In the genomic region with DNA sequence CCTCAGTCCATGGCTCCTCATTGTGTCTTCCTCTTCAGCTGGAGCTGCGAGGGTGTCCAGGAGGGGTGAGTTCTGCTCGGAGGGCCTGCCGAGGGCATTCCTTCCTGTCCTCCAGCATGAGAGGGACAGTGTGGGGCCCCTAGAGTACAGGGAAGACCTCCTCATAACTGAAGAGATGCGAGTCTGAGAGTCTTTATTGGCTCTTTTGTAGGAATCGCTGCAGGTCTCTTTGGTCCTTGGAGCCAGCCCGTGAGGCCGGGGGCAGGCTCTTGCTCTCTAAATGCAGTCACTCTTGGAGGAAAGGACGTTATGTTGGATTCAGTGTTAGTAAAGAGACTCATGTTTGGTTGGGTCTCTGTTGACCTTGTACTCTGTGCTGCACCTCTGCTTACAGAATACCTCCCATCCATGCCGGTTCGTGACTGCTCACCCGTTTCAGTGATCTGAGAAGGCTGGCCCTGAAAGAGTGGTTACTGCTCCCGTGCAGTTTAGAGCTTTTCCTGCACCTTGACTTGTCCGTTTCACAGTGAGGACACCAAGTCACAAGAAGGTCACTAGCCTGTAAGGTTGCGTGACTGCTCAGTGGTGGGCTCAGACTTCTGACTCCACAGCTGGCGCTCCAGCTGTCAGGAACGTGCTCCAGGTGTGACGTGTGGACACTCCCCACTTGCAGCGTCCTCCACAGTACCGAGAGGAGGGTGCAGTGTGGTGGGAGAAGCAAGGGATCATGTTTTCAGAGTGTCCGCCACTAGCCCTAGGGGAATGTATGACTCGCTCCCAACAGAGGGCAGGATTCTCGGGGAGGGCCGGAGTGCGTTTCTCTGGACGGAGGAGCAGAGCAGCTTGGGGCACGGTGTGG, we compare ENCODE assay signal across 29 cellular contexts.
"Had no signal": no experiment of that assay in that cellular context is flagged by ENCODE, and none has a peak within 500 bp of the region (broad histone marks: within the 10 kb centered on the region; RNA-seq: fewer than 3 reads in every experiment).

No MANE protein-coding gene starts in this region.

- H3K9me3 Mint-ChIP-seq: activated T-cell treated with anti-CD3 and anti-CD28 coated beads, Interleukin-2, amount 50 U/mL, for 4 hours; activated T-helper 2 cell treated with anti-CD3 and anti-CD28 coated beads, Interferon-gamma antibody, Interleukin-2, Interleukin-4, amounts not matched to agents 10 μg/mL and 5 μg/mL and 100 μg/mL, durations not matched to agents 14 hours and 24 hours and 36 hours; effector memory CD8-positive, alpha-beta T cell; memory B cell; naive B cell; neural progenitor cell had no signal

- H3K4me3 ChIP-seq: adrenal gland, ascending aorta, colonic mucosa, dorsolateral prefrontal cortex, esophagus squamous epithelium, gastrocnemius medialis, neural progenitor cell, sigmoid colon, smooth muscle cell, thoracic aorta had no signal

- H3K4me3 Mint-ChIP-seq: activated CD4-positive, alpha-beta T cell treated with anti-CD3 and anti-CD28 coated beads for 36 hours; activated naive CD8-positive, alpha-beta T cell; activated T-cell treated with anti-CD3 and anti-CD28 coated beads, Interleukin-2, amount 50 U/mL, for 4 hours; effector memory CD8-positive, alpha-beta T cell; memory B cell; naive B cell; neural progenitor cell had no signal

- H3K9me3 ChIP-seq: adrenal gland, ascending aorta, colonic mucosa, esophagus squamous epithelium, gastrocnemius medialis, sigmoid colon, thoracic aorta had no signal

- H3K36me3 Mint-ChIP-seq: naive B cell had no signal

- ATAC-seq: activated CD4-positive, alpha-beta T cell treated with anti-CD3 and anti-CD28 coated beads for 36 hours; activated T-cell treated with anti-CD3 and anti-CD28 coated beads, Interleukin-2, amount 50 U/mL, for 4 hours; effector memory CD8-positive, alpha-beta T cell; gastrocnemius medialis had no signal

- H2AFZ ChIP-seq: neural progenitor cell had no signal

- H3K27me3 ChIP-seq: adrenal gland, ascending aorta, brain microvascular endothelial cell, colonic mucosa, dorsolateral prefrontal cortex, esophagus squamous epithelium, gastrocnemius medialis, neural progenitor cell, sigmoid colon had no signal

- H3K27ac Mint-ChIP-seq: activated CD4-positive, alpha-beta T cell treated with anti-CD3 and anti-CD28 coated beads for 36 hours; activated naive CD8-positive, alpha-beta T cell; activated T-helper 2 cell treated with anti-CD3 and anti-CD28 coated beads, Interferon-gamma antibody, Interleukin-2, Interleukin-4, amounts not matched to agents 10 μg/mL and 5 μg/mL and 100 μg/mL, durations not matched to agents 14 hours and 24 hours and 36 hours; memory B cell; neural progenitor cell had no signal

- H3K4me1 ChIP-seq: colonic mucosa had no signal

- H3K9ac ChIP-seq: neural progenitor cell had no signal

- DNase-seq: activated CD4-positive, alpha-beta T cell treated with anti-CD3 and anti-CD28 coated beads for 36 hours; activated CD4-positive, alpha-beta T cell treated with anti-CD3 and anti-CD28 coated beads, Interleukin-2, amount 50 U/mL, for 4 hours; activated CD8-positive, alpha-beta memory T cell treated with anti-CD3 and anti-CD28 coated beads for 24 hours; activated CD8-positive, alpha-beta memory T cell treated with anti-CD3 and anti-CD28 coated beads, Interleukin-2, amount 50 U/mL, for 4 hours; activated naive CD4-positive, alpha-beta T cell; activated T-cell treated with anti-CD3 and anti-CD28 coated beads, Interleukin-2, amount 50 U/mL, for 4 hours; adrenal gland; brain microvascular endothelial cell; colonic mucosa; dorsolateral prefrontal cortex; effector memory CD8-positive, alpha-beta T cell; esophagus squamous epithelium; gastrocnemius medialis; hippocampal formation; left cardiac atrium; naive B cell; retina; sigmoid colon; stimulated activated CD4-positive, alpha-beta T cell treated with anti-CD3 and anti-CD28 coated beads, Interleukin-15, amount 100 ng/mL, for 24 hours; stimulated activated CD8-positive, alpha-beta memory T cell treated with anti-CD3 and anti-CD28 coated beads, Interleukin-4, amount 100 ng/mL, for 48 hours; stimulated activated naive CD4-positive, alpha-beta T cell; T-helper 2 cell had no signal

- H3K27ac ChIP-seq: adrenal gland, ascending aorta, brain microvascular endothelial cell, colonic mucosa, dorsolateral prefrontal cortex, esophagus squamous epithelium, gastrocnemius medialis, neural progenitor cell, sigmoid colon, thoracic aorta had no signal

- H3K4me2 ChIP-seq: neural progenitor cell, smooth muscle cell had no signal

- H3K36me3 ChIP-seq: adrenal gland, brain microvascular endothelial cell, colonic mucosa, gastrocnemius medialis, neural progenitor cell, sigmoid colon, thoracic aorta had no signal
